20 cellular contexts compared by ENCODE assay signal in genomic region chr21:43596616-43597015, GRCh38.
"Had no signal": no experiment of that assay in that cellular context is flagged by ENCODE, and none has a peak within 500 bp of the region (broad histone marks: within the 10 kb centered on the region; RNA-seq: fewer than 3 reads in every experiment).

No MANE protein-coding gene starts in this region.

- DNase-seq: activated CD4-positive, alpha-beta T cell treated with anti-CD3 and anti-CD28 coated beads for 4 hours; activated CD8-positive, alpha-beta memory T cell treated with anti-CD3 and anti-CD28 coated beads, Interleukin-2, amount 50 U/mL, for 48 hours; activated CD8-positive, alpha-beta T cell treated with anti-CD3 and anti-CD28 coated beads for 36 hours; activated gamma-delta T cell; activated T-cell treated with anti-CD3 and anti-CD28 coated beads, Interleukin-2, amount 50 U/mL, for 72 hours; amniotic stem cell; body of pancreas; cortex of kidney; effector CD8-positive, alpha-beta T cell; glutamatergic neuron; stimulated activated CD4-positive, alpha-beta T cell treated with anti-CD3 and anti-CD28 coated beads, Interleukin-15, amount 100 ng/mL, for 24 hours; stimulated activated CD4-positive, alpha-beta T cell treated with anti-CD3 and anti-CD28 coated beads, Interleukin-4, amount 100 ng/mL, for 1 hour; stimulated activated naive CD4-positive, alpha-beta T cell had no signal

- H3K36me3 ChIP-seq: tibial nerve, vagina had no signal

- H3K27ac Mint-ChIP-seq: activated CD8-positive, alpha-beta T cell treated with anti-CD3 and anti-CD28 coated beads for 36 hours; activated naive CD4-positive, alpha-beta T cell treated with anti-CD3 and anti-CD28 coated beads, Interleukin-2, amount 50 U/mL, for 72 hours; activated T-cell treated with anti-CD3 and anti-CD28 coated beads, Interleukin-2, amount 50 U/mL, for 72 hours; T-helper 1 cell treated with Interleukin-12 subunit alpha and Interleukin-12 subunit beta and Interleukin-4 antibody, amounts not matched to agents 30 μg/mL and 1 μg/mL, for 36 hours; WTC11 had no signal

- H3K4me3 Mint-ChIP-seq: activated CD8-positive, alpha-beta T cell treated with anti-CD3 and anti-CD28 coated beads for 36 hours; activated T-cell treated with anti-CD3 and anti-CD28 coated beads, Interleukin-2, amount 50 U/mL, for 72 hours; central memory CD8-positive, alpha-beta T cell; mesothelial cell of epicardium; T-helper 1 cell treated with Interleukin-12 subunit alpha and Interleukin-12 subunit beta and Interleukin-4 antibody, amounts not matched to agents 30 μg/mL and 1 μg/mL, for 36 hours; WTC11 had no signal

- H3K27ac ChIP-seq: body of pancreas, tibial nerve, vagina had no signal

- H3K4me3 ChIP-seq: body of pancreas, tibial nerve, vagina had no signal

- H3K27me3 Mint-ChIP-seq: activated CD8-positive, alpha-beta T cell treated with anti-CD3 and anti-CD28 coated beads for 36 hours had no signal

- ATAC-seq: activated CD8-positive, alpha-beta T cell treated with anti-CD3 and anti-CD28 coated beads for 36 hours; activated naive CD4-positive, alpha-beta T cell treated with anti-CD3 and anti-CD28 coated beads, Interleukin-2, amount 50 U/mL, for 72 hours; activated T-cell treated with anti-CD3 and anti-CD28 coated beads, Interleukin-2, amount 50 U/mL, for 72 hours; body of pancreas; WTC11 had no signal

- H3K4me1 ChIP-seq: body of pancreas, vagina had no signal

- H3K9me3 ChIP-seq: body of pancreas, tibial nerve, vagina had no signal

- H3K4me1 Mint-ChIP-seq: central memory CD8-positive, alpha-beta T cell; WTC11 had no signal

- H3K27me3 ChIP-seq: body of pancreas, tibial nerve, vagina had no signal

- H3K9me3 Mint-ChIP-seq: activated CD8-positive, alpha-beta T cell treated with anti-CD3 and anti-CD28 coated beads for 36 hours; activated naive CD4-positive, alpha-beta T cell treated with anti-CD3 and anti-CD28 coated beads, Interleukin-2, amount 50 U/mL, for 72 hours; activated T-cell treated with anti-CD3 and anti-CD28 coated beads, Interleukin-2, amount 50 U/mL, for 72 hours; central memory CD8-positive, alpha-beta T cell; mesothelial cell of epicardium; T-helper 1 cell treated with Interleukin-12 subunit alpha and Interleukin-12 subunit beta and Interleukin-4 antibody, amounts not matched to agents 30 μg/mL and 1 μg/mL, for 36 hours; WTC11 had no signal

- H3K36me3 Mint-ChIP-seq: activated naive CD4-positive, alpha-beta T cell treated with anti-CD3 and anti-CD28 coated beads, Interleukin-2, amount 50 U/mL, for 72 hours; WTC11 had no signal
